In the genomic region with DNA sequence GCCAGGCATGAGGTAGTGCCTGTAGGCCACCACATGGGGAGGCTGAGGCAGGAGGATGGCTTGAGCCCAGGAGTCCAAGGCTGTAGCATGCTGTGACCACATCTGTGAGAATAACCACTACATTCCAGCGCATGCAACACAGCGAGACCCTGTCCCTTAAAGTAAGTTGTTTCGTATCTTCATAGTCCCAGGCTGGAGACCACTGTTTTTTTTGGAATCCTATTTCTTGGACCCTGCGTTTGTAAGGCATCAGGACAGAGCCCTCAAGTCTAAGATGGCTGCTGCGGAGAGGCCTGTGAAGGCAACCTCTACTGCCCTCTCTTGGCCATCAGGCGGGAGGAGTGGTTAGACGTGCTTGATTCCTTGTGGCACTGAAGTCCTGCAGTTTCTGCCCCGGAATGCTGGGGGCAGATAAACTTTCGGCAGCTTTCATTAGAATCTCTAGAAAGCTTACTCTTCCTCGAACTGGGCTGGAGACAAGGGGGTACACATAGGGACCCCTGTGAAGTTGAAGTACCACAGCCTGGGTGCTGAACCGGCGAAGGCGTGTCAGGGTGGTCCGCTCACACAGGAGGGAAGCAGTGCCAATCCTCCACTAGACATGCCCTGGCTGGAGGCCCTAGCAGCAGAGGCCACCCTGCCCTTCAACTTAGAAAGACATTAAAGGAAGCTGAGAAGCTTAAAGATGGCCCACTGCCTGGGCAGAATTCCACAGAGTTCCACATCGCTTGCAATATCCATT, we compare ENCODE assay signal across 8 cellular contexts. TPM values are rescaled to one million over a fixed set of nuclear protein-coding genes. Genes with fewer than 3 reads are reported as not detected.
DNase-seq lines count a peak whose midpoint lies in the region; ATAC-seq and TF ChIP-seq lines count a peak whose summit lies in the region.

No MANE protein-coding gene starts in this region.

- no peaks in the 10 kb centered on the region for H3K79me2 ChIP-seq in Karpas-422 (ENCODE audit: low read length)

- peak overlapping the region; percentile 88; the same call in 1 of the 2 replicates for H2AFZ ChIP-seq in Karpas-422 (ENCODE audit: low read length)

- H3K4me3 ChIP-seq in Karpas-422 (ENCODE audit: low read length), result no peak overlapping the region

- TF ChIP-seq CTCF in VCaP (conservative IDR thresholded peaks at IDR 0.05), result peak; percentile 72

- no peak overlapping the region for H3K4me2 ChIP-seq in Karpas-422 (ENCODE audit: low read depth, low read length, poor library complexity, severe bottlenecking)

- H3K27ac ChIP-seq in Karpas-422 (ENCODE audit: low read length) (no peak overlapping the region), VCaP (no peak overlapping the region)

- no peaks in the 10 kb centered on the region for H3K27me3 ChIP-seq in Karpas-422 (ENCODE audit: low read length)

- no peak overlapping the region for H3K9ac ChIP-seq in Karpas-422 (ENCODE audit: low read length)

- H3K4me1 ChIP-seq in Karpas-422 (ENCODE audit: low read length), result peaks cover 9% of the 10 kb centered on the region

- no peaks in the 10 kb centered on the region for H3K9me3 ChIP-seq in Karpas-422 (ENCODE audit: low read length)

- no peaks in the 10 kb centered on the region for H4K20me1 ChIP-seq in Karpas-422 (ENCODE audit: insufficient read depth, low read depth, low read length)

- DNase-seq in SHP77 (lab: John Stamatoyannopoulos, UW) (peak; percentile 15 to 38), SHP77 treated with DMSO at 0.1 percent for 48 hours (lab: John Stamatoyannopoulos, UW) (no peak), Karpas-422 (peak; percentile 81), fibroblast of peridontal ligament (ENCODE audit: extremely low read depth) (peak; percentile 46), NCI-H1417 treated with DMSO at 0.1 percent for 48 hours (lab: John Stamatoyannopoulos, UW) (no peak)
- peak; percentile 60 for DNase-seq in stimulated activated CD4-positive, alpha-beta T cell treated with anti-CD3 and anti-CD28 coated beads, Interleukin-15, amount 100 ng/mL, for 24 hours

- ATAC-seq in GM18861 (IDR thresholded peaks at IDR 0.05; ENCODE audit: unreplicated experiment), result no peak

- no peaks in the 10 kb centered on the region for H3K36me3 ChIP-seq in Karpas-422 (ENCODE audit: insufficient read depth, low read length)

- no peaks in the 10 kb centered on the region for H3K9me2 ChIP-seq in Karpas-422 (replicated peaks; ENCODE audit: insufficient read depth, low read length)

RNA-seq across cellular contexts. Expression of a gene that starts 36.6 kb away (rescaled TPM):
- 7.5 and 7.8 TPM in 2 replicates for total RNA-seq in Karpas-422 (2014; rRNA removed; shearing (Covaris generic); ENCODE audit: low replicate concordance)

RNA-seq across cellular contexts. Expression of a gene that starts 41.6 kb away (rescaled TPM):
- not detected in 2 replicates for total RNA-seq in Karpas-422 (2014; rRNA removed; shearing (Covaris generic); ENCODE audit: low replicate concordance)

RNA-seq across cellular contexts. Expression of a gene that starts 44.1 kb away (rescaled TPM):
- total RNA-seq in Karpas-422 (2014; rRNA removed; shearing (Covaris generic); ENCODE audit: low replicate concordance), result not detected in 2 replicates

Comparison
In these comparisons a context has a peak if more than half of its experiments do, and no peak if none do; other contexts are left out.
1. DNase-seq: peak in SHP77 (2 of 2), Karpas-422 (single experiment), fibroblast of peridontal ligament (single experiment) and stimulated activated CD4-positive, alpha-beta T cell treated with anti-CD3 and anti-CD28 coated beads, Interleukin-15, amount 100 ng/mL, for 24 hours (single experiment); none in SHP77 treated with DMSO at 0.1 percent for 48 hours (single experiment) and NCI-H1417 treated with DMSO at 0.1 percent for 48 hours (single experiment).